ENCODE assay signal across 8 cellular contexts in the genomic region with DNA sequence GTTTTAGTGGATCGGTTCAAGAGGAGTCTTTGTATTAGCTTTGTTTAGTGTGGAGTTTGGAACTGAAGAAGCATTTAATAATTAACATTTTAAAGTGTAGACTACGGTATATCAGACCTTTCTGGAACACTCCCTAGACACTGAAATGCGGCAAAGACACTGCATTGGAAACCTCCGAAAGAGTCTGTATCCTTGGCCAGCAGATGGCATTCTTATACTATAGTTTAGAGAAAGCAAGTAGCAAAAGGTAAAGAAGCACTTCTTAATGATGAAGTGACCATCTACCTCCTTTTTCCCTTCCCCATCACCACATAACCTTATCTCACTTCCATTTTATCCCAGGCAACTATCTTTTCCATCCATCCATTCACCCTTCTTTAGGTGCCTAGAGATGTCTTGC. TPM values are rescaled to one million over a fixed set of nuclear protein-coding genes. Genes with fewer than 3 reads are reported as not detected.
A peak's percentile ranks its signal among the peaks of the same experiment; 100 is the strongest.
DNase-seq lines count a peak whose midpoint lies in the region; ATAC-seq and TF ChIP-seq lines count a peak whose summit lies in the region.

No MANE protein-coding gene starts in this region.

- H3K4me3 Mint-ChIP-seq in brain, result no peak overlapping the region

- CTCF ChIA-PET in GM10248 (lab: Yijun Ruan, JAX), result interaction anchor here (1.0 to 2.5 kb wide), 3 partner anchors 9 to 423 kb away, joined by 3 to 15 read pairs (median 3); no protein-coding TSS in a partner anchor

- peaks cover 5% of the 10 kb centered on the region for H3K27me3 Mint-ChIP-seq in brain

- H3K27ac Mint-ChIP-seq in brain, result no peak overlapping the region

- peak; percentile 77 for ATAC-seq in HG03060 (IDR thresholded peaks at IDR 0.05; ENCODE audit: low read depth, unreplicated experiment)
- no peak for ATAC-seq in GM19023 (IDR thresholded peaks at IDR 0.05; ENCODE audit: unreplicated experiment)

- TF ChIP-seq CTCF in AG09309 (IDR thresholded peaks at IDR 0.05; ENCODE audit: control insufficient read depth, insufficient read depth, low read depth, low read length, missing control alignments) (peak; percentile 55), GM10248 (IDR thresholded peaks at IDR 0.05; ENCODE audit: control extremely low read depth, extremely low read depth, low read depth, missing control alignments) (peak; percentile 43), brain (conservative IDR thresholded peaks at IDR 0.05) (peak; percentile 66 to 72)

- no peak for DNase-seq in AG09309 (ENCODE audit: low read depth)
- DNase-seq in GM10248 (ENCODE audit: extremely low spot score), result peak; percentile 12
- peak; percentile 64 for DNase-seq in NCI-H526 treated with DMSO at 0.1 percent for 48 hours (lab: John Stamatoyannopoulos, UW)
- peak; percentile 78 for DNase-seq in left kidney (ENCODE audit: low read depth, low spot score)
- no peak for DNase-seq in NCI-H2029 treated with DMSO at 0.1 percent for 48 hours (lab: John Stamatoyannopoulos, UW)

- no peaks in the 10 kb centered on the region for H3K9me3 Mint-ChIP-seq in brain

- no peaks in the 10 kb centered on the region for H3K4me1 Mint-ChIP-seq in brain

- H3K4me3 ChIP-seq in AG09309 (ENCODE audit: control insufficient read depth, low read depth, low read length), result no peak overlapping the region

- POLR2A ChIA-PET in GM10248 (lab: Yijun Ruan, JAX), result no interaction called here

- H3K36me3 Mint-ChIP-seq in brain, result no peaks in the 10 kb centered on the region

RNA-seq across cellular contexts. Expression of gene FABP2, which starts 7.6 kb away (rescaled TPM):
- polyA plus RNA-seq in brain (ENCODE audit: insufficient read depth, low read depth, low replicate concordance), result not detected

Comparison
In these comparisons a context has a peak if more than half of its experiments do, and no peak if none do; other contexts are left out.
1. DNase-seq: peak in GM10248 (single experiment), NCI-H526 treated with DMSO at 0.1 percent for 48 hours (single experiment) and left kidney (single experiment); none in AG09309 (single experiment) and NCI-H2029 treated with DMSO at 0.1 percent for 48 hours (single experiment).
2. Peak in every context shown above with its lines, with median percentiles within 50 percentile points of each other: CTCF ChIP-seq.